Comparison of ENCODE assay signal across 1 cellular context in genomic region chr9:136697821-136698526, GRCh38.
TF ChIP-seq lines count a peak whose summit lies in the region.

No MANE protein-coding gene starts in this region.

TF ChIP-seq in HepG2, 621 proteins besides CTCF, POLR2A, EP300 and RAD21 (continues in another document):
- no peak for TF ChIP-seq ZSCAN25 (CRISPR knock-in tag; IDR thresholded peaks at IDR 0.05)
- TF ChIP-seq MXI1 (IDR thresholded peaks at IDR 0.05; ENCODE audit: borderline replicate concordance, low read depth, low read length) = no peak
- TF ChIP-seq MTF1 (CRISPR knock-in tag; IDR thresholded peaks at IDR 0.05) = no peak
- no peak for TF ChIP-seq ZNF414 (CRISPR knock-in tag; IDR thresholded peaks at IDR 0.05)
- TF ChIP-seq ZNF407 (CRISPR knock-in tag; IDR thresholded peaks at IDR 0.05; ENCODE audit: not compliant biosample characterization) = no peak
- 0 out of 2 replicates have a peak, but pooled peaks have one; percentile 33 for TF ChIP-seq MLX (CRISPR knock-in tag; IDR thresholded peaks at IDR 0.05)
- TF ChIP-seq RAD51 (IDR thresholded peaks at IDR 0.05; ENCODE audit: borderline replicate concordance) = no peak
- TF ChIP-seq ZBTB21 (CRISPR knock-in tag; IDR thresholded peaks at IDR 0.05) = no peak
- no peak for TF ChIP-seq TRIM24 (CRISPR knock-in tag; IDR thresholded peaks at IDR 0.05)
- TF ChIP-seq ZNF383 (CRISPR knock-in tag; IDR thresholded peaks at IDR 0.05; ENCODE audit: borderline replicate concordance) = no peak
- TF ChIP-seq AGO2 (optimal IDR thresholded peaks at IDR 0.05; ENCODE audit: low read depth, low read length) = no peak
- TF ChIP-seq ZNF275 (CRISPR knock-in tag; IDR thresholded peaks at IDR 0.05; ENCODE audit: borderline replicate concordance) = no peak
- peak; percentile 78 for TF ChIP-seq PHF21A (CRISPR knock-in tag; IDR thresholded peaks at IDR 0.05)
- no peak for TF ChIP-seq ZFP91 (CRISPR knock-in tag; IDR thresholded peaks at IDR 0.05; ENCODE audit: borderline replicate concordance)
- TF ChIP-seq ZNF3 (CRISPR knock-in tag; IDR thresholded peaks at IDR 0.05) = no peak
- no peak for TF ChIP-seq RBM22 (optimal IDR thresholded peaks at IDR 0.05; ENCODE audit: low read length)
- TF ChIP-seq TOE1 (CRISPR knock-in tag; IDR thresholded peaks at IDR 0.05) = no peak
- no peak for TF ChIP-seq SOX6 (IDR thresholded peaks at IDR 0.05)
- TF ChIP-seq SOX6 (CRISPR knock-in tag; IDR thresholded peaks at IDR 0.05) = peak; percentile 57
- peak; percentile 70; the same call in 1 of the 2 replicates for TF ChIP-seq ZBTB7B (CRISPR knock-in tag; IDR thresholded peaks at IDR 0.05)
- no peak for TF ChIP-seq ZNF34 (CRISPR knock-in tag; IDR thresholded peaks at IDR 0.05; ENCODE audit: borderline replicate concordance)
- no peak for TF ChIP-seq ZFP36 (IDR thresholded peaks at IDR 0.05; ENCODE audit: borderline replicate concordance, low read depth, low read length, partially characterized antibody)
- peak; percentile 12; the same call in 1 of the 2 replicates for TF ChIP-seq ZNF281 (CRISPR knock-in tag; IDR thresholded peaks at IDR 0.05; ENCODE audit: borderline replicate concordance)
- TF ChIP-seq ELF1 (CRISPR knock-in tag; IDR thresholded peaks at IDR 0.05) = no peak
- no peak for TF ChIP-seq MIER3 (CRISPR knock-in tag; IDR thresholded peaks at IDR 0.05; ENCODE audit: borderline replicate concordance)
- TF ChIP-seq ZNF282 (IDR thresholded peaks at IDR 0.05; ENCODE audit: partially characterized antibody) = no peak
- TF ChIP-seq ZBTB8A (CRISPR knock-in tag; IDR thresholded peaks at IDR 0.05; ENCODE audit: borderline replicate concordance, low read depth) = no peak
- TF ChIP-seq ZSCAN29 (CRISPR knock-in tag; conservative IDR thresholded peaks at IDR 0.05) = no peak
- no peak for TF ChIP-seq ZNF570 (CRISPR knock-in tag; IDR thresholded peaks at IDR 0.05; ENCODE audit: borderline replicate concordance)
- TF ChIP-seq ZFP36L1 (CRISPR knock-in tag; IDR thresholded peaks at IDR 0.05) = no peak
- TF ChIP-seq DRAP1 (CRISPR knock-in tag; IDR thresholded peaks at IDR 0.05) = 0 out of 2 replicates have a peak, but pooled peaks have one; percentile 12
- TF ChIP-seq PBX3 (CRISPR knock-in tag; IDR thresholded peaks at IDR 0.05; ENCODE audit: borderline replicate concordance) = no peak
- TF ChIP-seq MED13 (CRISPR knock-in tag; IDR thresholded peaks at IDR 0.05) = no peak
- TF ChIP-seq ZBTB3 (CRISPR knock-in tag; IDR thresholded peaks at IDR 0.05; ENCODE audit: borderline replicate concordance, low read depth) = no peak
- TF ChIP-seq ZNF451 (CRISPR knock-in tag; IDR thresholded peaks at IDR 0.05) = no peak
- TF ChIP-seq SUZ12 (IDR thresholded peaks at IDR 0.05; ENCODE audit: low read depth, low read length) = no peak
- TF ChIP-seq ZBTB39 (CRISPR knock-in tag; IDR thresholded peaks at IDR 0.05) = no peak
